In genomic region chr5:132788990-132789886, GRCh38 we compare ENCODE assay signal across 22 cellular contexts. TPM values are rescaled to one million over a fixed set of nuclear protein-coding genes. Genes with fewer than 3 reads are reported as not detected.
"Had no signal": no experiment of that assay in that cellular context is flagged by ENCODE, and none has a peak within 500 bp of the region (broad histone marks: within the 10 kb centered on the region; RNA-seq: fewer than 3 reads in every experiment).

No MANE protein-coding gene starts in this region.

- H3K27me3 ChIP-seq: brain microvascular endothelial cell, left lung, right atrium auricular region, transverse colon had no signal

- H3K4me3 ChIP-seq: coronary artery, left lung, prostate gland, right atrium auricular region, transverse colon had no signal

- H3K4me3 Mint-ChIP-seq: activated naive CD8-positive, alpha-beta T cell treated with anti-CD3 and anti-CD28 coated beads for 36 hours had no signal

- H3K4me1 ChIP-seq: left lung, prostate gland, right atrium auricular region, transverse colon had no signal

- H3K36me3 Mint-ChIP-seq: activated naive CD8-positive, alpha-beta T cell treated with anti-CD3 and anti-CD28 coated beads for 36 hours had no signal

- H3K9me3 Mint-ChIP-seq: activated naive CD8-positive, alpha-beta T cell treated with anti-CD3 and anti-CD28 coated beads for 36 hours had no signal

- ATAC-seq: activated CD4-positive, CD25-positive, alpha-beta regulatory T cell treated with anti-CD3 and anti-CD28 coated beads, Interleukin-2, amount 50 U/mL, for 24 hours; left lung had no signal

- H3K9me3 ChIP-seq: left lung, prostate gland, right atrium auricular region, transverse colon had no signal

- H3K27ac Mint-ChIP-seq: activated naive CD8-positive, alpha-beta T cell treated with anti-CD3 and anti-CD28 coated beads for 36 hours had no signal

- H3K27ac ChIP-seq: brain microvascular endothelial cell, coronary artery, left lung, prostate gland, right atrium auricular region, transverse colon had no signal

- H3K36me3 ChIP-seq: brain microvascular endothelial cell, left lung, prostate gland, right atrium auricular region, transverse colon had no signal

- DNase-seq: activated CD4-positive, alpha-beta T cell treated with anti-CD3 and anti-CD28 coated beads, Interleukin-2, amount 50 U/mL, for 1 hour; activated naive CD8-positive, alpha-beta T cell treated with anti-CD3 and anti-CD28 coated beads for 36 hours; activated T-cell treated with anti-CD3 and anti-CD28 coated beads for 4 hours; brain microvascular endothelial cell; central memory CD4-positive, alpha-beta T cell; kidney; left lung; occipital lobe; stimulated activated CD4-positive, alpha-beta T cell treated with anti-CD3 and anti-CD28 coated beads, Interleukin-12 subunit alpha, Interleukin-12 subunit beta, amount 100 ng/mL, for 4 hours; stimulated activated CD4-positive, alpha-beta T cell treated with anti-CD3 and anti-CD28 coated beads, Interleukin-1b, Interleukin-23, amount 100 ng/mL, for 48 hours; stimulated activated CD8-positive, alpha-beta memory T cell treated with anti-CD3 and anti-CD28 coated beads, Interleukin-4, amount 100 ng/mL, for 48 hours; stimulated activated naive CD4-positive, alpha-beta T cell treated with Interleukin-2 at 50 U/mL for 16 hours; T-helper 1 cell; T1000; transverse colon had no signal

RNA-seq across cellular contexts. Expression of gene SOWAHA, which starts 23.9 kb away (rescaled TPM):
- total RNA-seq: lung microvascular endothelial cell, right atrium auricular region had no signal

RNA-seq across cellular contexts. Expression of gene CCNI2, which starts 42.0 kb away (rescaled TPM):
- total RNA-seq: lung microvascular endothelial cell, myocyte, right atrium auricular region had no signal
- polyA plus RNA-seq: neural cell had no signal
